ENCODE assay signal across 16 cellular contexts in genomic region chr16:2711370-2712062, GRCh38. TPM values are rescaled to one million over a fixed set of nuclear protein-coding genes. Genes with fewer than 3 reads are reported as not detected.
DNase-seq lines count a peak whose midpoint lies in the region; ATAC-seq and TF ChIP-seq lines count a peak whose summit lies in the region.
"Had no signal": no experiment of that assay in that cellular context is flagged by ENCODE, and none has a peak within 500 bp of the region (broad histone marks: within the 10 kb centered on the region; RNA-seq: fewer than 3 reads in every experiment).

No MANE protein-coding gene starts in this region.

- H3K9me3 ChIP-seq in mucosa of descending colon: no peaks in the 10 kb centered on the region
- H3K9me3 ChIP-seq in spleen: no peaks in the 10 kb centered on the region
- H3K9me3 ChIP-seq: BE2C had no signal

- POLR2A ChIA-PET in RWPE1 (lab: Yijun Ruan, JAX; ENCODE audit: low non-redundant PET): no interaction called here

- H3K27me3 ChIP-seq in GM06990 (replicated peaks; ENCODE audit: control insufficient read depth, insufficient read depth, low read length): no peaks in the 10 kb centered on the region; the same call in 1 of the 2 replicates
- peaks cover 0 to 23% (median 0%) of the 10 kb centered on the region in 7 donors for H3K27me3 ChIP-seq in spleen (replicated peaks in 1 of 7)
- H3K27me3 ChIP-seq: BE2C had no signal

- H3K36me3 ChIP-seq in GM06990 (ENCODE audit: control insufficient read depth, insufficient read depth, low read length) (peaks cover 7% of the 10 kb centered on the region), mucosa of descending colon (ENCODE audit: low read depth) (no peaks in the 10 kb centered on the region), spleen (peaks cover 0 to 39% (median 28%) of the 10 kb centered on the region in 6 donors)

- CTCF ChIA-PET in RWPE1 (lab: Yijun Ruan, JAX): no interaction called here

- ATAC-seq in mucosa of descending colon: peak; percentile 2
- no peak for ATAC-seq in HG03108 (IDR thresholded peaks at IDR 0.05; ENCODE audit: unreplicated experiment)
- ATAC-seq: GM12878 had no signal

- H3K4me1 ChIP-seq in mucosa of descending colon (ENCODE audit: low read depth) (peaks cover 4% of the 10 kb centered on the region), spleen (peaks cover 0 to 13% (median 9%) of the 10 kb centered on the region in 6 donors)
- H3K4me1 ChIP-seq: BE2C had no signal

- H3K27ac ChIP-seq in RWPE1 (peak overlapping the region; percentile 43), spleen (no peak overlapping the region)
- H3K27ac ChIP-seq: PC-9 had no signal

- TF ChIP-seq CTCF in GM06990 (IDR thresholded peaks at IDR 0.05; ENCODE audit: insufficient read depth, low read length, poor library complexity, severe bottlenecking) (no peak), RWPE1 (conservative IDR thresholded peaks at IDR 0.05; ENCODE audit: low read depth) (no peak), mucosa of descending colon (IDR thresholded peaks at IDR 0.05) (no peak), spleen (IDR thresholded peaks at IDR 0.05 in 8 of 11, conservative IDR thresholded peaks at IDR 0.05 in 3 of 11) (no peak)

- intact Hi-C loops in mucosa of descending colon (cut with DNase I, micrococcal nuclease): no loop called here
- intact Hi-C loops in spleen (cut with DNase I; ENCODE audit: low total_unique reads): no loop called here

- WGBS in spleen, 5 donors: 63 to 78% (median 73%) methylated on average over 17 to 22 of the region's 22 CpGs

- DNase-seq in GM06990 (ENCODE audit: extremely low read depth, insufficient read length) (peak; percentile 5), RWPE1 (ENCODE audit: low spot score) (no peak), mucosa of descending colon (no peak), spleen (peak; percentile 59), NCI-H510A treated with DMSO at 0.1 percent for 48 hours (lab: John Stamatoyannopoulos, UW) (no peak)
- DNase-seq in activated naive CD4-positive, alpha-beta T cell (lab: John Stamatoyannopoulos, UW): no peak
- DNase-seq: BE2C; CD4-positive, CD25-positive, alpha-beta regulatory T cell; DMS79 treated with DMSO at 0.1 percent for 48 hours; H7; Kasumi-1; NCI-H2081 treated with DMSO at 0.1 percent for 48 hours; NCI-H526; PC-9 had no signal

- H3K4me3 ChIP-seq in GM06990 (replicated peaks; ENCODE audit: low read depth, low read length): no peak overlapping the region
- no peak overlapping the region for H3K4me3 ChIP-seq in mucosa of descending colon
- H3K4me3 ChIP-seq in spleen: no peak overlapping the region
- H3K4me3 ChIP-seq: GM12878, PC-9 had no signal

- no peak for TF ChIP-seq POLR2A in spleen (IDR thresholded peaks at IDR 0.05)

RNA-seq across cellular contexts. Expression of gene PRSS27, which starts 8.5 kb away (rescaled TPM):
- 1 to 10 TPM; 1.1 to 2.2 (median 1.4) TPM for total RNA-seq in mucosa of descending colon
- total RNA-seq in spleen: 1 to 10 TPM in 6 of 7 donors, under 1 TPM in 1; 0.84 to 2.1 (median 1.2) TPM
- 1 to 10 TPM; 1.2 to 1.5 (median 1.2) TPM for polyA plus RNA-seq in spleen

RNA-seq across cellular contexts. Expression of gene KCTD5, which starts 29.2 kb away (rescaled TPM):
- 10 to 100 TPM; 28.2 to 80.7 (median 48.5) TPM for total RNA-seq in mucosa of descending colon
- total RNA-seq in spleen: 10 to 100 TPM; 20.5 to 32.1 (median 28.2) TPM
- 10 to 100 TPM; 13.1 to 24.1 (median 19.2) TPM for polyA plus RNA-seq in spleen

RNA-seq across cellular contexts. Expression of gene SRRM2, which starts 40.9 kb away (rescaled TPM):
- total RNA-seq in mucosa of descending colon: 100 to 1,000 TPM; 538 to 819 (median 692) TPM
- 100 to 1,000 TPM; 590 to 922 (median 875) TPM for total RNA-seq in spleen
- polyA plus RNA-seq in spleen: 1,000 to 10,000 TPM in 1 of 3 donors, 100 to 1,000 TPM in 2; 239 to 1,169 (median 672) TPM

Comparison
In these comparisons a context has a peak if more than half of its experiments do, and no peak if none do; other contexts are left out.
1. DNase-seq: peak in GM06990 (single experiment) and spleen (single experiment); none in RWPE1 (single experiment), mucosa of descending colon (0 of 3), NCI-H510A treated with DMSO at 0.1 percent for 48 hours (single experiment) and activated naive CD4-positive, alpha-beta T cell (0 of 4).